In genomic region chr5:180801596-180802324, GRCh38 we compare ENCODE assay signal across 8 cellular contexts. TPM values are rescaled to one million over a fixed set of nuclear protein-coding genes. Genes with fewer than 3 reads are reported as not detected.
DNase-seq lines count a peak whose midpoint lies in the region; ATAC-seq and TF ChIP-seq lines count a peak whose summit lies in the region.

No MANE protein-coding gene starts in this region.

- H3K4me3 ChIP-seq in CD4-positive, alpha-beta memory T cell (ENCODE audit: low read length in 2 of 2) = peak overlapping the region; percentile 38 to 84
- H3K4me3 ChIP-seq in Panc1 (ENCODE audit: low read depth in 2 of 2, low read length in 2 of 2) (peak overlapping the region; percentile 71 to 92), esophagus (ENCODE audit: low read depth in 1 of 2, low read length in 2 of 2) (peak overlapping the region; percentile 70 to 93), neuronal stem cell (ENCODE audit: low read length in 2 of 2) (peak overlapping the region; percentile 31 to 78)

- H3K4me1 ChIP-seq in CD4-positive, alpha-beta memory T cell (ENCODE audit: insufficient read depth, low read length) = peaks cover 80% of the 10 kb centered on the region
- H3K4me1 ChIP-seq in Panc1 (ENCODE audit: control insufficient read depth, insufficient read depth, low read length) = peaks cover 44% of the 10 kb centered on the region
- peaks cover 9 to 56% of the 10 kb centered on the region in 2 donors for H3K4me1 ChIP-seq in esophagus (ENCODE audit: control insufficient read depth in 2 of 2, insufficient read depth in 2 of 2, low read length in 1 of 2)
- peaks cover 13 to 15% of the 10 kb centered on the region in 2 donors for H3K4me1 ChIP-seq in neuronal stem cell (ENCODE audit: control insufficient read depth in 2 of 2, insufficient read depth in 1 of 2, low read depth in 1 of 2, low read length in 2 of 2)

- DNase-seq in CD4-positive, alpha-beta memory T cell = no peak
- DNase-seq in Panc1 (ENCODE audit: low read depth, low spot score) (no peak), neuronal stem cell (ENCODE audit: low spot score) (no peak), DMS79 treated with DMSO at 0.1 percent for 48 hours (lab: John Stamatoyannopoulos, UW) (no peak)

- no peak overlapping the region for H2BK5ac ChIP-seq in neuronal stem cell (ENCODE audit: low read length)

- H3K36me3 ChIP-seq in CD4-positive, alpha-beta memory T cell (ENCODE audit: insufficient read depth, low read length) = peaks cover 15% of the 10 kb centered on the region
- H3K36me3 ChIP-seq in Panc1 (ENCODE audit: control insufficient read depth, insufficient read depth, low read length) (no peaks in the 10 kb centered on the region; the same call in 1 of the 2 replicates), esophagus (ENCODE audit: control insufficient read depth in 2 of 2, insufficient read depth in 2 of 2, low read length in 1 of 2) (peaks cover 0 to 15% of the 10 kb centered on the region in 2 donors), neuronal stem cell (replicated peaks in 1 of 2; ENCODE audit: control insufficient read depth in 2 of 2, insufficient read depth in 2 of 2, low read length in 2 of 2) (peaks cover 3 to 36% of the 10 kb centered on the region in 2 donors)

- WGBS in esophagus, 2 donors = 12% methylated on average over 15 of the region's 15 CpGs
- WGBS in neuronal stem cell (ENCODE audit: extremely low coverage in 2 of 2, insufficient read length in 2 of 2, insufficient replicate concordance in 1 of 2), 2 donors = no CpG with 5 or more reads among the region's 15 CpGs

- H3K9ac ChIP-seq in neuronal stem cell (ENCODE audit: low read depth, low read length, poor library complexity) = no peak overlapping the region

- H2AK5ac ChIP-seq in neuronal stem cell (ENCODE audit: low read depth, low read length) = no peak overlapping the region

- H3K36me3 Mint-ChIP-seq in CD4-positive, alpha-beta memory T cell = peaks cover 27 to 55% of the 10 kb centered on the region in 2 donors

- no peak for TF ChIP-seq CTCF in Panc1 (IDR thresholded peaks at IDR 0.05)

- intact Hi-C loops in CD4-positive, alpha-beta memory T cell (cut with micrococcal nuclease) = loop anchor here (1.0 to 10.0 kb wide), 7 partner anchors 9 to 421 kb away; partner anchors contain the start of genes CNOT6 and TRIM41
- intact Hi-C loops in Panc1 (cut with micrococcal nuclease; ENCODE audit: unreplicated experiment) = loop anchor here (10.0 kb wide), 1 partner anchor 383 kb away; no protein-coding TSS in a partner anchor

- no peak overlapping the region for H4K8ac ChIP-seq in neuronal stem cell (ENCODE audit: low read depth, low read length)

- no peaks in the 10 kb centered on the region for H3K27me3 Mint-ChIP-seq in CD4-positive, alpha-beta memory T cell

- peak overlapping the region; percentile 95 for H2AFZ ChIP-seq in neuronal stem cell (ENCODE audit: low read length)

- peak; percentile 18 for ATAC-seq in Panc1
- ATAC-seq in HG03025 (IDR thresholded peaks at IDR 0.05; ENCODE audit: low FRiP score, unreplicated experiment) = no peak
- ATAC-seq in HG02970 (IDR thresholded peaks at IDR 0.05; ENCODE audit: low FRiP score, unreplicated experiment) = no peak
- ATAC-seq in HG03457 (IDR thresholded peaks at IDR 0.05; ENCODE audit: unreplicated experiment) = no peak

- H3K18ac ChIP-seq in neuronal stem cell (ENCODE audit: low read length) = no peak overlapping the region

- peak overlapping the region; percentile 68 for H3K4me2 ChIP-seq in neuronal stem cell (ENCODE audit: insufficient read depth, low read length, poor library complexity, severe bottlenecking)

- peaks cover 14% of the 10 kb centered on the region for H3K79me1 ChIP-seq in neuronal stem cell (ENCODE audit: low read depth, low read length)

- in situ Hi-C loops in Panc1 (cut with HindIII; ENCODE audit: low pct_unique_long_range_greater_than_20kb, low sequenced_read_pairs) = no loop called here

- no peaks in the 10 kb centered on the region for H3K27me3 ChIP-seq in CD4-positive, alpha-beta memory T cell (ENCODE audit: insufficient read depth, low read length)
- H3K27me3 ChIP-seq in Panc1 (ENCODE audit: control insufficient read depth, insufficient read depth, low read length) = no peaks in the 10 kb centered on the region
- no peaks in the 10 kb centered on the region for H3K27me3 ChIP-seq in esophagus (ENCODE audit: control insufficient read depth in 1 of 2, insufficient read depth in 2 of 2, low read length in 2 of 2)
- H3K27me3 ChIP-seq in neuronal stem cell (ENCODE audit: control insufficient read depth in 3 of 3, insufficient read depth in 3 of 3, low read depth in 1 of 3, low read length in 3 of 3) = no peaks in the 10 kb centered on the region

- H3K9me3 ChIP-seq in CD4-positive, alpha-beta memory T cell (ENCODE audit: control insufficient read depth in 1 of 2, low read length in 2 of 2) = no peaks in the 10 kb centered on the region
- H3K9me3 ChIP-seq in Panc1 (ENCODE audit: control insufficient read depth, insufficient read depth, low read depth, low read length) = no peaks in the 10 kb centered on the region
- no peaks in the 10 kb centered on the region for H3K9me3 ChIP-seq in esophagus (ENCODE audit: control insufficient read depth in 2 of 2, insufficient read depth in 1 of 2, low read depth in 1 of 2, low read length in 1 of 2)
- no peaks in the 10 kb centered on the region for H3K9me3 ChIP-seq in neuronal stem cell (replicated peaks in 1 of 2; ENCODE audit: control insufficient read depth in 2 of 2, insufficient read depth in 1 of 2, low read depth in 1 of 2, low read length in 2 of 2)

- no peak overlapping the region for H4K91ac ChIP-seq in neuronal stem cell (ENCODE audit: low read depth, low read length, poor library complexity)

- H3K4me1 Mint-ChIP-seq in CD4-positive, alpha-beta memory T cell = peaks cover 61 to 93% (median 74%) of the 10 kb centered on the region in 4 donors

- CTCF ChIA-PET in CD4-positive, alpha-beta memory T cell (lab: Charles Lee; ENCODE audit: partially characterized antibody) = interaction anchor here (0.7 to 15.0 kb wide), 7 partner anchors 9 to 67 kb away, joined by 3 to 109 read pairs (median 4); partner anchors contain the start of gene ZFP62
- CTCF ChIA-PET in Panc1 (lab: Charles Lee) = interaction anchor here (1.4 kb wide), 1 partner anchor 17 kb away, joined by 3 read pairs; no protein-coding TSS in a partner anchor

- H2BK15ac ChIP-seq in neuronal stem cell (ENCODE audit: low read length) = no peak overlapping the region

- peak overlapping the region; percentile 78 to 91 (median 86) for H3K27ac Mint-ChIP-seq in CD4-positive, alpha-beta memory T cell

- POLR2A ChIA-PET in CD4-positive, alpha-beta memory T cell (lab: Charles Lee; ENCODE audit: partially characterized antibody) = interaction anchor here (0.7 to 10.8 kb wide), 9 partner anchors 7 to 460 kb away, joined by 3 to 236 read pairs (median 8); partner anchors contain the start of gene ZFP62
- POLR2A ChIA-PET in Panc1 (lab: Charles Lee) = no interaction called here

- H3K14ac ChIP-seq in neuronal stem cell (ENCODE audit: low read length) = no peak overlapping the region

- H3K4ac ChIP-seq in neuronal stem cell (ENCODE audit: low read length) = no peak overlapping the region

- H3K23ac ChIP-seq in neuronal stem cell (ENCODE audit: low read depth, low read length, poor library complexity) = peak overlapping the region; percentile 9

- BruUV-seq in Panc1 (replicated peaks; lab: Mats Ljungman, UMichigan) = no TSS peak

- no peak overlapping the region for H2BK12ac ChIP-seq in neuronal stem cell (ENCODE audit: low read length)

- no peak overlapping the region for H2BK120ac ChIP-seq in neuronal stem cell (ENCODE audit: low read depth, low read length)

- peak overlapping the region; percentile 87 for H3K27ac ChIP-seq in CD4-positive, alpha-beta memory T cell (ENCODE audit: low read depth, low read length)
- H3K27ac ChIP-seq in Panc1 (ENCODE audit: low read length) = peak overlapping the region; percentile 76
- peak overlapping the region; percentile 97 for H3K27ac ChIP-seq in esophagus (ENCODE audit: low read depth in 2 of 2, low read length in 1 of 2)
- no peak overlapping the region for H3K27ac ChIP-seq in neuronal stem cell (replicated peaks; ENCODE audit: low read length)

- peak overlapping the region; percentile 87 to 99 (median 91) for H3K4me3 Mint-ChIP-seq in CD4-positive, alpha-beta memory T cell

- no peaks in the 10 kb centered on the region for H3K9me3 Mint-ChIP-seq in CD4-positive, alpha-beta memory T cell

RNA-seq across cellular contexts. Expression of gene MGAT1, which starts 0.8 kb away (rescaled TPM):
- total RNA-seq in CD4-positive, alpha-beta memory T cell = 100 to 1,000 TPM; 187 TPM
- 100 to 1,000 TPM; 135 to 150 TPM for polyA plus RNA-seq in CD4-positive, alpha-beta memory T cell
- total RNA-seq in Panc1 (2021; ENCODE audit: unreplicated experiment) = 113 TPM
- 116 TPM for polyA plus RNA-seq in Panc1 (2012; ENCODE audit: insufficient read length)
- 100 to 1,000 TPM in 1 of 2 donors, 10 to 100 TPM in 1; 84.0 to 108 TPM for polyA plus RNA-seq in esophagus
- polyA plus RNA-seq in neuronal stem cell (2013, experiment 1 of 2) = 43.6 TPM
- 43.0 TPM for polyA plus RNA-seq in neuronal stem cell (2013, experiment 2 of 2)

RNA-seq across cellular contexts. Expression of gene ZFP62, which starts 59.3 kb away (rescaled TPM):
- total RNA-seq in CD4-positive, alpha-beta memory T cell = 10 to 100 TPM; 71.1 to 71.7 TPM
- 10 to 100 TPM; 11.4 to 21.1 TPM for polyA plus RNA-seq in CD4-positive, alpha-beta memory T cell
- total RNA-seq in Panc1 (2021; ENCODE audit: unreplicated experiment) = 17.8 TPM
- polyA plus RNA-seq in Panc1 (2012; ENCODE audit: insufficient read length) = 9.0 TPM
- polyA plus RNA-seq in esophagus = 10 to 100 TPM; 10.3 to 23.6 TPM
- 36.6 TPM for polyA plus RNA-seq in neuronal stem cell (2013, experiment 1 of 2)
- 36.1 TPM for polyA plus RNA-seq in neuronal stem cell (2013, experiment 2 of 2)
